41 cellular contexts compared by ENCODE assay signal in genomic region chr11:104866815-104867214, GRCh38. TPM values are rescaled to one million over a fixed set of nuclear protein-coding genes. Genes with fewer than 3 reads are reported as not detected.
"Had no signal": no experiment of that assay in that cellular context is flagged by ENCODE, and none has a peak within 500 bp of the region (broad histone marks: within the 10 kb centered on the region; RNA-seq: fewer than 3 reads in every experiment).

No MANE protein-coding gene starts in this region.

- H3K36me3 Mint-ChIP-seq: activated CD4-positive, alpha-beta memory T cell treated with anti-CD3 and anti-CD28 coated beads for 36 hours; activated naive CD4-positive, alpha-beta T cell treated with anti-CD3 and anti-CD28 coated beads, Interleukin-2, amount 50 U/mL, for 72 hours had no signal

- H3K4me1 Mint-ChIP-seq: activated naive CD8-positive, alpha-beta T cell treated with anti-CD3 and anti-CD28 coated beads for 36 hours; central memory CD8-positive, alpha-beta T cell had no signal

- H3K27me3 ChIP-seq: adrenal gland, body of pancreas, brain microvascular endothelial cell, breast epithelium, cardiac muscle cell had no signal

- H3K27me3 Mint-ChIP-seq: activated B cell treated with CpG ODN at 0.5 μM for 24 hours; activated CD4-positive, alpha-beta memory T cell treated with anti-CD3 and anti-CD28 coated beads for 36 hours; activated CD4-positive, alpha-beta T cell treated with anti-CD3 and anti-CD28 coated beads, Interleukin-2, amount 10 ng/mL, durations not matched to agents 24 days and 14 days; activated CD8-positive, alpha-beta T cell treated with anti-CD3 and anti-CD28 coated beads for 36 hours; activated naive CD8-positive, alpha-beta T cell treated with anti-CD3 and anti-CD28 coated beads for 36 hours; activated T-helper 17 cell treated with anti-CD3 and anti-CD28 coated beads, Interleukin-2, amount 50 U/mL, for 72 hours; central memory CD8-positive, alpha-beta T cell had no signal

- H3K36me3 ChIP-seq: adrenal gland, brain microvascular endothelial cell, breast epithelium, cardiac muscle cell had no signal

- ATAC-seq: activated CD8-positive, alpha-beta T cell treated with anti-CD3 and anti-CD28 coated beads for 36 hours; activated naive CD4-positive, alpha-beta T cell treated with anti-CD3 and anti-CD28 coated beads, Interleukin-2, amount 50 U/mL, for 72 hours; activated T-cell treated with anti-CD3 and anti-CD28 coated beads, Interleukin-2, amount 50 U/mL, for 4 hours; activated T-cell treated with anti-CD3 and anti-CD28 coated beads, Interleukin-2, amount 50 U/mL, for 72 hours; activated T-helper 17 cell treated with anti-CD3 and anti-CD28 coated beads, Interleukin-2, amount 50 U/mL, for 72 hours; body of pancreas had no signal

- H3K27ac ChIP-seq: adrenal gland, body of pancreas, brain microvascular endothelial cell, breast epithelium, cardiac muscle cell, VCaP had no signal

- H3K4me3 Mint-ChIP-seq: activated B cell treated with CpG ODN at 0.5 μM for 24 hours; activated CD4-positive, alpha-beta memory T cell treated with anti-CD3 and anti-CD28 coated beads for 36 hours; activated CD4-positive, alpha-beta T cell treated with anti-CD3 and anti-CD28 coated beads, Interleukin-2, amount 10 ng/mL, durations not matched to agents 24 days and 14 days; activated CD8-positive, alpha-beta T cell treated with anti-CD3 and anti-CD28 coated beads for 36 hours; activated naive CD4-positive, alpha-beta T cell treated with anti-CD3 and anti-CD28 coated beads for 36 hours; activated naive CD8-positive, alpha-beta T cell treated with anti-CD3 and anti-CD28 coated beads for 36 hours; activated T-cell treated with anti-CD3 and anti-CD28 coated beads, Interleukin-2, amount 50 U/mL, for 4 hours; activated T-cell treated with anti-CD3 and anti-CD28 coated beads, Interleukin-2, amount 50 U/mL, for 72 hours; activated T-helper 1 cell treated with anti-CD3 and anti-CD28 coated beads, Interleukin-12 subunit alpha, Interleukin-12 subunit beta, Interleukin-2, Interleukin-4 antibody, amounts not matched to agents 30 ng/mL and 10 ng/mL and 1 ng/mL, durations not matched to agents 14 hours and 24 hours and 36 hours; activated T-helper 17 cell treated with anti-CD3 and anti-CD28 coated beads, Interleukin-2, amount 50 U/mL, for 72 hours; central memory CD8-positive, alpha-beta T cell; T-helper 1 cell treated with Interleukin-12 subunit alpha and Interleukin-12 subunit beta and Interleukin-4 antibody, amounts not matched to agents 30 μg/mL and 1 μg/mL, for 36 hours; T-helper 2 cell treated with Interferon-gamma antibody and Interleukin-4, amounts not matched to agents 5 μg/mL and 100 μg/mL, for 36 hours had no signal

- DNase-seq: activated B cell treated with CpG ODN at 0.5 μM for 24 hours; activated CD4-positive, alpha-beta memory T cell treated with anti-CD3 and anti-CD28 coated beads for 36 hours; activated CD4-positive, alpha-beta T cell treated with anti-CD3 and anti-CD28 coated beads for 4 hours; activated CD4-positive, alpha-beta T cell treated with anti-CD3 and anti-CD28 coated beads, Interleukin-2, amount 10 ng/mL, durations not matched to agents 24 days and 14 days; activated CD4-positive, alpha-beta T cell treated with anti-CD3 and anti-CD28 coated beads, Interleukin-2, amount 50 U/mL, for 1 hour; activated CD4-positive, alpha-beta T cell treated with anti-CD3 and anti-CD28 coated beads, Interleukin-2, amount 50 U/mL, for 4 hours; activated CD4-positive, CD25-positive, alpha-beta regulatory T cell treated with anti-CD3 and anti-CD28 coated beads, Interleukin-2, amount 50 U/mL, for 72 hours; activated CD8-positive, alpha-beta memory T cell treated with anti-CD3 and anti-CD28 coated beads, Interleukin-2, amount 50 U/mL, for 4 hours; activated CD8-positive, alpha-beta T cell treated with anti-CD3 and anti-CD28 coated beads for 36 hours; activated effector memory CD4-positive, alpha-beta T cell treated with anti-CD3 and anti-CD28 coated beads, Interleukin-2, amount 50 U/mL, for 16 hours; activated gamma-delta T cell treated with Interleukin-2 at 50 U/mL for 16 hours; activated naive CD4-positive, alpha-beta T cell; activated naive CD4-positive, alpha-beta T cell treated with anti-CD3 and anti-CD28 coated beads for 36 hours; activated naive CD4-positive, alpha-beta T cell treated with anti-CD3 and anti-CD28 coated beads, Interleukin-2, amount 50 U/mL, for 16 hours; activated naive CD8-positive, alpha-beta T cell treated with anti-CD3 and anti-CD28 coated beads for 36 hours; activated T-cell treated with anti-CD3 and anti-CD28 coated beads for 4 hours; activated T-cell treated with anti-CD3 and anti-CD28 coated beads, Interleukin-2, amount 50 U/mL, for 1 hour; activated T-cell treated with anti-CD3 and anti-CD28 coated beads, Interleukin-2, amount 50 U/mL, for 4 hours; activated T-cell treated with anti-CD3 and anti-CD28 coated beads, Interleukin-2, amount 50 U/mL, for 72 hours; adrenal gland; amniotic stem cell; aorta; body of pancreas; brain microvascular endothelial cell; caudate nucleus; cerebellar nuclear complex; T-helper 1 cell; T-helper 2 cell; T-helper 9 cell had no signal

- H3K4me1 ChIP-seq: adrenal gland, body of pancreas, breast epithelium had no signal

- H3K27ac Mint-ChIP-seq: activated B cell treated with CpG ODN at 0.5 μM for 24 hours; activated CD4-positive, alpha-beta memory T cell treated with anti-CD3 and anti-CD28 coated beads for 36 hours; activated CD4-positive, alpha-beta T cell treated with anti-CD3 and anti-CD28 coated beads, Interleukin-2, amount 10 ng/mL, durations not matched to agents 24 days and 14 days; activated CD8-positive, alpha-beta T cell treated with anti-CD3 and anti-CD28 coated beads for 36 hours; activated naive CD4-positive, alpha-beta T cell treated with anti-CD3 and anti-CD28 coated beads for 36 hours; activated naive CD4-positive, alpha-beta T cell treated with anti-CD3 and anti-CD28 coated beads, Interleukin-2, amount 50 U/mL, for 72 hours; activated naive CD8-positive, alpha-beta T cell treated with anti-CD3 and anti-CD28 coated beads for 36 hours; activated T-cell treated with anti-CD3 and anti-CD28 coated beads, Interleukin-2, amount 50 U/mL, for 72 hours; activated T-helper 1 cell treated with anti-CD3 and anti-CD28 coated beads, Interleukin-12 subunit alpha, Interleukin-12 subunit beta, Interleukin-2, Interleukin-4 antibody, amounts not matched to agents 30 ng/mL and 10 ng/mL and 1 ng/mL, durations not matched to agents 14 hours and 24 hours and 36 hours; activated T-helper 17 cell treated with anti-CD3 and anti-CD28 coated beads, Interleukin-2, amount 50 U/mL, for 72 hours; T-helper 1 cell treated with Interleukin-12 subunit alpha and Interleukin-12 subunit beta and Interleukin-4 antibody, amounts not matched to agents 30 μg/mL and 1 μg/mL, for 36 hours; T-helper 2 cell treated with Interferon-gamma antibody and Interleukin-4, amounts not matched to agents 5 μg/mL and 100 μg/mL, for 36 hours had no signal

- H3K4me3 ChIP-seq: adrenal gland, body of pancreas, breast epithelium, cardiac muscle cell had no signal

- H3K9me3 Mint-ChIP-seq: central memory CD8-positive, alpha-beta T cell had no signal

RNA-seq across cellular contexts. Expression of gene CASP12, which starts 31.4 kb away (rescaled TPM):
- total RNA-seq: activated B cell treated with CpG ODN at 0.5 μM for 24 hours; activated CD4-positive, alpha-beta memory T cell treated with anti-CD3 and anti-CD28 coated beads for 36 hours; activated CD4-positive, alpha-beta T cell treated with anti-CD3 and anti-CD28 coated beads, Interleukin-2, amount 10 ng/mL, durations not matched to agents 24 days and 14 days; activated CD8-positive, alpha-beta memory T cell treated with anti-CD3 and anti-CD28 coated beads for 36 hours; activated CD8-positive, alpha-beta T cell treated with anti-CD3 and anti-CD28 coated beads for 36 hours; activated naive CD4-positive, alpha-beta T cell treated with anti-CD3 and anti-CD28 coated beads for 36 hours; activated naive CD4-positive, alpha-beta T cell treated with anti-CD3 and anti-CD28 coated beads, Interleukin-2, amount 50 U/mL, for 72 hours; activated naive CD8-positive, alpha-beta T cell treated with anti-CD3 and anti-CD28 coated beads for 36 hours; activated T-helper 1 cell treated with anti-CD3 and anti-CD28 coated beads, Interleukin-12 subunit alpha, Interleukin-12 subunit beta, Interleukin-2, Interleukin-4 antibody, amounts not matched to agents 30 ng/mL and 10 ng/mL and 1 ng/mL, durations not matched to agents 14 hours and 24 hours and 36 hours; activated T-helper 17 cell treated with anti-CD3 and anti-CD28 coated beads, Interleukin-2, amount 50 U/mL, for 72 hours; astrocyte; cardiac muscle cell; chondrocyte had no signal
